ENCODE assay signal across 1 cellular context in genomic region chr3:98890181-98890882, GRCh38.
TF ChIP-seq lines count a peak whose summit lies in the region.

No MANE protein-coding gene starts in this region.

TF ChIP-seq in GM23338, 12 proteins besides CTCF, POLR2A, EP300 and RAD21:
- no peak for TF ChIP-seq JUNB (IDR thresholded peaks at IDR 0.05; ENCODE audit: unreplicated experiment)
- no peak for TF ChIP-seq ETS1 (IDR thresholded peaks at IDR 0.05)
- TF ChIP-seq REST (IDR thresholded peaks at IDR 0.05; ENCODE audit: unreplicated experiment), result no peak
- TF ChIP-seq ZNF462 (CRISPR knock-in tag; IDR thresholded peaks at IDR 0.05), result no peak
TF ChIP-seq in GM23338: peak in this region for 0.
